ENCODE assay signal across 1 cellular context in the genomic region with DNA sequence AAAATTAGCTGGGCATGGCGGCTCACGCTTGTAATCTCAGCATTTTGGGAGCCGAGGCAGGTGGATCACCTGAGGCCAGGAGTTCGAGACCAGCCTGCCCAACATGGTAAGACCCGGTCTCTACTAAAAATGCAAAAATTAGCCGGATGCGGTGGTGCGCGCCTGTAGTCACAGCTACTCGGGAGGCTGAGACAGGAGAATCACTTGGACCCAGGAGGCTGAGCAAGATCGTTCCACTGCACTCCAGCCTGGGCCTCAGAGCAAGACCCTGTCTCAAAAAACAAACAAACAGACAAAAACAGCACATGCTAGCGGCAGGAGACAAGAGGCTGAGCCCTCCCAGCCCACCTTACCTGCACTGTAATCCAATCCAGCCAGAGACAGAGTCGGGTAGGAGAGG.
TF ChIP-seq lines count a peak whose summit lies in the region.

No MANE protein-coding gene starts in this region.

TF ChIP-seq in HepG2, 621 proteins besides CTCF, POLR2A, EP300 and RAD21:
- no peak for TF ChIP-seq ZNF839 (CRISPR knock-in tag; IDR thresholded peaks at IDR 0.05; ENCODE audit: borderline replicate concordance)
- TF ChIP-seq SIN3A (IDR thresholded peaks at IDR 0.05; ENCODE audit: borderline replicate concordance, low read depth, low read length): no peak
- TF ChIP-seq ZNF121 (CRISPR knock-in tag; IDR thresholded peaks at IDR 0.05): 0 out of 2 replicates have a peak, but pooled peaks have one; percentile 29
- peak; percentile 48; the same call in 1 of the 2 replicates for TF ChIP-seq ZNF460 (CRISPR knock-in tag; IDR thresholded peaks at IDR 0.05; ENCODE audit: borderline replicate concordance)
